Comparison of ENCODE assay signal across 13 cellular contexts in genomic region chr13:35763060-35763804, GRCh38.
A peak's percentile ranks its signal among the peaks of the same experiment; 100 is the strongest.
DNase-seq lines count a peak whose midpoint lies in the region; FAIRE-seq and TF ChIP-seq lines count a peak whose summit lies in the region.
"Had no signal": no experiment of that assay in that cellular context is flagged by ENCODE, and none has a peak within 500 bp of the region (broad histone marks: within the 10 kb centered on the region; RNA-seq: fewer than 3 reads in every experiment).

No MANE protein-coding gene starts in this region.

- H3K14ac ChIP-seq in neuronal stem cell (ENCODE audit: low read length): no peak overlapping the region

- no peak overlapping the region for H2AK5ac ChIP-seq in neuronal stem cell (ENCODE audit: low read depth, low read length)

- H3K4me3 Mint-ChIP-seq in immature natural killer cell: no peak overlapping the region
- H3K4me3 Mint-ChIP-seq: CD4-positive, CD25-positive, alpha-beta regulatory T cell had no signal

- peaks cover 0 to 5% (median 2%) of the 10 kb centered on the region in 3 donors for H3K27me3 Mint-ChIP-seq in immature natural killer cell (ENCODE audit: low read depth in 3 of 3)
- H3K27me3 Mint-ChIP-seq: CD4-positive, CD25-positive, alpha-beta regulatory T cell had no signal

- peak overlapping the region; percentile 56 for H3K27ac ChIP-seq in SJCRH30
- H3K27ac ChIP-seq in neuronal stem cell (replicated peaks; ENCODE audit: low read length): no peak overlapping the region
- no peak overlapping the region for H3K27ac ChIP-seq in mammary epithelial cell (ENCODE audit: insufficient read depth, low read depth, low read length)
- H3K27ac ChIP-seq: BLaER1 treated with 17β-estradiol and CSF1 and Interleukin-3, amounts not matched to agents 10 nM and 100 nM; GM23248 had no signal

- H2BK120ac ChIP-seq in neuronal stem cell (ENCODE audit: low read depth, low read length): no peak overlapping the region

- no peak overlapping the region for H4K8ac ChIP-seq in neuronal stem cell (ENCODE audit: low read depth, low read length)

- H3K4ac ChIP-seq in neuronal stem cell (ENCODE audit: low read length): no peak overlapping the region

- H3K9me3 ChIP-seq in SJCRH30 (replicated peaks): no peaks in the 10 kb centered on the region
- peaks cover 0 to 14% of the 10 kb centered on the region in 2 donors for H3K9me3 ChIP-seq in neuronal stem cell (replicated peaks in 1 of 2; ENCODE audit: control insufficient read depth in 2 of 2, insufficient read depth in 1 of 2, low read depth in 1 of 2, low read length in 2 of 2)
- peaks cover 20% of the 10 kb centered on the region for H3K9me3 ChIP-seq in mammary epithelial cell (replicated peaks; ENCODE audit: insufficient read depth, low read length)

- no peak overlapping the region for H3K4me2 ChIP-seq in neuronal stem cell (ENCODE audit: insufficient read depth, low read length, poor library complexity, severe bottlenecking)
- no peak overlapping the region for H3K4me2 ChIP-seq in mammary epithelial cell (ENCODE audit: insufficient read depth, low read depth, low read length)
- H3K4me2 ChIP-seq: BLaER1 treated with 17β-estradiol and CSF1 and Interleukin-3, amounts not matched to agents 10 nM and 100 nM had no signal

- H3K36me3 Mint-ChIP-seq in immature natural killer cell: no peaks in the 10 kb centered on the region
- H3K36me3 Mint-ChIP-seq: CD4-positive, CD25-positive, alpha-beta regulatory T cell had no signal

- H2BK12ac ChIP-seq in neuronal stem cell (ENCODE audit: low read length): no peak overlapping the region

- CTCF ChIA-PET in mammary epithelial cell (lab: Charles Lee; ENCODE audit: low non-redundant PET): no interaction called here

- no peak for TF ChIP-seq CTCF in mammary epithelial cell (conservative IDR thresholded peaks at IDR 0.05 in 1 of 2, IDR thresholded peaks at IDR 0.05 in 1 of 2; ENCODE audit: extremely low read depth in 1 of 2, insufficient read depth in 1 of 2, low read depth in 1 of 2, low read length in 2 of 2)

- dilution Hi-C loops in mammary epithelial cell (cut with HindIII; ENCODE audit: low sequenced_read_pairs): no loop called here

- no peak overlapping the region for H3K23ac ChIP-seq in neuronal stem cell (ENCODE audit: low read depth, low read length, poor library complexity)

- H3K18ac ChIP-seq in neuronal stem cell (ENCODE audit: low read length): peak overlapping the region; percentile 8

- DNase-seq in GM18507 (ENCODE audit: extremely low spot score, insufficient read length, low read depth): no peak
- no peak for DNase-seq in SJCRH30
- DNase-seq in frontal cortex (ENCODE audit: low spot score in 2 of 2): no peak
- DNase-seq in neuronal stem cell (ENCODE audit: low spot score): no peak
- DNase-seq in NCI-H2171 treated with DMSO at 0.1 percent for 48 hours (lab: John Stamatoyannopoulos, UW): no peak
- DNase-seq in immature natural killer cell: no peak
- no peak for DNase-seq in mammary epithelial cell
- DNase-seq: ACHN; CD4-positive, CD25-positive, alpha-beta regulatory T cell; DMS 273 treated with DMSO at 0.1 percent for 48 hours; GM23248; H7 had no signal

- H3K27ac Mint-ChIP-seq in immature natural killer cell: no peak overlapping the region
- H3K27ac Mint-ChIP-seq: CD4-positive, CD25-positive, alpha-beta regulatory T cell had no signal

- FAIRE-seq in GM18507 (lab: Jason Lieb, UNC): peak; percentile 24
- peak; percentile 21 for FAIRE-seq in frontal cortex (lab: Jason Lieb, UNC)

- no peaks in the 10 kb centered on the region for H3K27me3 ChIP-seq in SJCRH30
- H3K27me3 ChIP-seq in neuronal stem cell (ENCODE audit: control insufficient read depth in 3 of 3, insufficient read depth in 3 of 3, low read depth in 1 of 3, low read length in 3 of 3): peaks cover 0 to 3% (median 0%) of the 10 kb centered on the region in 3 experiments
- H3K27me3 ChIP-seq in mammary epithelial cell (ENCODE audit: insufficient read depth, low read length): no peaks in the 10 kb centered on the region
- H3K27me3 ChIP-seq: BLaER1 treated with 17β-estradiol and CSF1 and Interleukin-3, amounts not matched to agents 10 nM and 100 nM had no signal

- peaks cover 3% of the 10 kb centered on the region for H3K79me1 ChIP-seq in neuronal stem cell (ENCODE audit: low read depth, low read length)

- H2BK15ac ChIP-seq in neuronal stem cell (ENCODE audit: low read length): no peak overlapping the region

- peaks cover 0 to 4% (median 0%) of the 10 kb centered on the region in 6 donors for H3K9me3 Mint-ChIP-seq in immature natural killer cell

- H2AFZ ChIP-seq in neuronal stem cell (ENCODE audit: low read length) (no peak overlapping the region), mammary epithelial cell (ENCODE audit: low read depth, low read length) (no peak overlapping the region)
- H2AFZ ChIP-seq: GM23248 had no signal

- H2BK5ac ChIP-seq in neuronal stem cell (ENCODE audit: low read length): no peak overlapping the region

- H3K4me3 ChIP-seq in SJCRH30: no peak overlapping the region
- H3K4me3 ChIP-seq in neuronal stem cell (ENCODE audit: low read length in 2 of 2): peak overlapping the region in 1 of 2 donors; percentile 32
- H3K4me3 ChIP-seq in mammary epithelial cell (replicated peaks in 1 of 3; ENCODE audit: insufficient read depth in 1 of 3, low read depth in 2 of 3, low read length in 3 of 3): no peak overlapping the region
- H3K4me3 ChIP-seq: BLaER1 treated with 17β-estradiol and CSF1 and Interleukin-3, amounts not matched to agents 10 nM and 100 nM; GM23248 had no signal

- in situ Hi-C loops in mammary epithelial cell (cut with MboI; ENCODE audit: low sequenced_read_pairs in 2 of 2): no loop called here

- no peaks in the 10 kb centered on the region for H4K20me1 ChIP-seq in mammary epithelial cell (ENCODE audit: insufficient read depth, low read length)
- H4K20me1 ChIP-seq: BLaER1 treated with 17β-estradiol and CSF1 and Interleukin-3, amounts not matched to agents 10 nM and 100 nM had no signal

- peaks cover 62% of the 10 kb centered on the region for H3K4me1 ChIP-seq in SJCRH30
- peaks cover 0 to 8% of the 10 kb centered on the region in 2 donors for H3K4me1 ChIP-seq in neuronal stem cell (ENCODE audit: control insufficient read depth in 2 of 2, insufficient read depth in 1 of 2, low read depth in 1 of 2, low read length in 2 of 2)
- no peaks in the 10 kb centered on the region for H3K4me1 ChIP-seq in mammary epithelial cell (ENCODE audit: insufficient read depth, low read length)
- H3K4me1 ChIP-seq: BLaER1 treated with 17β-estradiol and CSF1 and Interleukin-3, amounts not matched to agents 10 nM and 100 nM had no signal

- no peaks in the 10 kb centered on the region for H3K79me2 ChIP-seq in mammary epithelial cell (ENCODE audit: insufficient read depth, low read length)

- no peak overlapping the region for H4K91ac ChIP-seq in neuronal stem cell (ENCODE audit: low read depth, low read length, poor library complexity)

- BruUV-seq in mammary epithelial cell (replicated peaks; lab: Mats Ljungman, UMichigan): no TSS peak

- no peaks in the 10 kb centered on the region for H3K36me3 ChIP-seq in SJCRH30
- H3K36me3 ChIP-seq in neuronal stem cell (replicated peaks in 1 of 2; ENCODE audit: control insufficient read depth in 2 of 2, insufficient read depth in 2 of 2, low read length in 2 of 2): peaks cover 0 to 4% of the 10 kb centered on the region in 2 donors
- no peaks in the 10 kb centered on the region for H3K36me3 ChIP-seq in mammary epithelial cell (ENCODE audit: insufficient read depth, low read length)
- H3K36me3 ChIP-seq: BLaER1 treated with 17β-estradiol and CSF1 and Interleukin-3, amounts not matched to agents 10 nM and 100 nM had no signal

- H3K9ac ChIP-seq in neuronal stem cell (ENCODE audit: low read depth, low read length, poor library complexity) (no peak overlapping the region), mammary epithelial cell (ENCODE audit: insufficient read depth, low read length) (no peak overlapping the region)
- H3K9ac ChIP-seq: BLaER1 treated with 17β-estradiol and CSF1 and Interleukin-3, amounts not matched to agents 10 nM and 100 nM; GM23248 had no signal

- intact Hi-C loops in mammary epithelial cell (cut with micrococcal nuclease): no loop called here

- no peaks in the 10 kb centered on the region for H3K4me1 Mint-ChIP-seq in immature natural killer cell
- H3K4me1 Mint-ChIP-seq: CD4-positive, CD25-positive, alpha-beta regulatory T cell had no signal

- whole genome bisulfite sequencing in neuronal stem cell (ENCODE audit: extremely low coverage in 2 of 2, insufficient read length in 2 of 2, insufficient replicate concordance in 1 of 2), 2 donors: 99 to 100% methylated on average over 2 to 4 of the region's 5 CpGs
- WGBS in mammary epithelial cell (ENCODE audit: low coverage, missing lambda C conversion rate): 59% methylated on average over 5 of the region's 5 CpGs
